Comparison of ENCODE assay signal across 3 cellular contexts in genomic region chr7:114112806-114113205, GRCh38.
A peak's percentile ranks its signal among the peaks of the same experiment; 100 is the strongest.
TF ChIP-seq lines count a peak whose summit lies in the region.

No MANE protein-coding gene starts in this region.

TF ChIP-seq in HCT116, 20 proteins besides CTCF, POLR2A, EP300 and RAD21:
- TF ChIP-seq EZH2phosphoT487 (IDR thresholded peaks at IDR 0.05; ENCODE audit: borderline replicate concordance) (no peak), CEBPB (IDR thresholded peaks at IDR 0.05; ENCODE audit: low read depth) (peak; percentile 55; the same call in 1 of the 2 replicates)

TF ChIP-seq in H1, 55 proteins besides CTCF, POLR2A, EP300 and RAD21:
- TF ChIP-seq CEBPB (IDR thresholded peaks at IDR 0.05; ENCODE audit: low read depth, low read length) (peak; percentile 95), RBBP5 (IDR thresholded peaks at IDR 0.05; ENCODE audit: borderline replicate concordance, low read depth, low read length) (no peak), KDM1A (IDR thresholded peaks at IDR 0.05; ENCODE audit: borderline replicate concordance, low read length) (no peak), RNF2 (IDR thresholded peaks at IDR 0.05; ENCODE audit: borderline replicate concordance, low read depth, low read length, missing control alignments, poor library complexity, severe bottlenecking) (no peak), RXRA (IDR thresholded peaks at IDR 0.05; ENCODE audit: insufficient read depth, low read depth, low read length) (no peak)

TF ChIP-seq in SK-N-SH, 30 proteins besides CTCF, POLR2A, EP300 and RAD21:
- no peak for TF ChIP-seq EZH2phosphoT487 (IDR thresholded peaks at IDR 0.05; ENCODE audit: borderline replicate concordance, low read depth)
- TF ChIP-seq RCOR1 (IDR thresholded peaks at IDR 0.05; ENCODE audit: low read length), result no peak
- TF ChIP-seq REST (IDR thresholded peaks at IDR 0.05; ENCODE audit: low read depth, low read length), result no peak
